Comparison of ENCODE assay signal across 19 cellular contexts in genomic region chr1:168693197-168693871, GRCh38. TPM values are rescaled to one million over a fixed set of nuclear protein-coding genes. Genes with fewer than 3 reads are reported as not detected.
"Had no signal": no experiment of that assay in that cellular context is flagged by ENCODE, and none has a peak within 500 bp of the region (broad histone marks: within the 10 kb centered on the region; RNA-seq: fewer than 3 reads in every experiment).

No MANE protein-coding gene starts in this region.

- H3K9me3 ChIP-seq: breast epithelium, esophagus squamous epithelium, prostate gland, vagina had no signal

- H3K4me1 ChIP-seq: breast epithelium, esophagus squamous epithelium, prostate gland, vagina had no signal

- H3K36me3 ChIP-seq: breast epithelium, esophagus squamous epithelium, prostate gland, vagina had no signal

- DNase-seq: activated CD4-positive, alpha-beta memory T cell treated with anti-CD3 and anti-CD28 coated beads for 36 hours; activated CD4-positive, CD25-positive, alpha-beta regulatory T cell treated with anti-CD3 and anti-CD28 coated beads, Interleukin-2, amount 50 U/mL, for 72 hours; activated effector memory CD4-positive, alpha-beta T cell treated with anti-CD3 and anti-CD28 coated beads, Interleukin-2, amount 50 U/mL, for 16 hours; activated T-cell treated with anti-CD3 and anti-CD28 coated beads, Interleukin-2, amount 50 U/mL, for 4 hours; amygdala; esophagus squamous epithelium; foreskin fibroblast; glutamatergic neuron; immature natural killer cell; left ventricle myocardium superior; naive thymus-derived CD4-positive, alpha-beta T cell; stimulated activated CD4-positive, alpha-beta T cell treated with anti-CD3 and anti-CD28 coated beads, Interleukin-2, amount 100 ng/mL, for 48 hours; stimulated activated CD8-positive, alpha-beta memory T cell treated with anti-CD3 and anti-CD28 coated beads, Interleukin-4, amount 100 ng/mL, for 48 hours; stimulated activated naive CD8-positive, alpha-beta T cell treated with anti-CD3 and anti-CD28 coated beads, Interleukin-15, amount 100 ng/mL, for 72 hours had no signal

- H3K27ac ChIP-seq: breast epithelium, esophagus squamous epithelium, prostate gland, vagina had no signal

- ATAC-seq: activated T-cell treated with anti-CD3 and anti-CD28 coated beads, Interleukin-2, amount 50 U/mL, for 4 hours; left ventricle myocardium superior; naive thymus-derived CD4-positive, alpha-beta T cell; sciatic nerve; stimulated activated naive CD8-positive, alpha-beta T cell treated with anti-CD3 and anti-CD28 coated beads, Interleukin-15, amount 100 ng/mL, for 72 hours had no signal

- H3K4me3 ChIP-seq: breast epithelium, esophagus squamous epithelium, prostate gland, vagina had no signal

- H3K27me3 ChIP-seq: breast epithelium, esophagus squamous epithelium, vagina had no signal

RNA-seq across cellular contexts. Expression of gene DPT, which starts 35.7 kb away (rescaled TPM):
- total RNA-seq: activated CD4-positive, alpha-beta memory T cell treated with anti-CD3 and anti-CD28 coated beads for 36 hours; activated T-cell treated with anti-CD3 and anti-CD28 coated beads, Interleukin-2, amount 50 U/mL, for 4 hours; dermis microvascular lymphatic vessel endothelial cell; naive thymus-derived CD4-positive, alpha-beta T cell had no signal
- polyA plus RNA-seq: immature natural killer cell; naive thymus-derived CD4-positive, alpha-beta T cell had no signal
